In genomic region chr12:51234533-51234932, GRCh38 we compare ENCODE assay signal across 22 cellular contexts.
"Had no signal": no experiment of that assay in that cellular context is flagged by ENCODE, and none has a peak within 500 bp of the region (broad histone marks: within the 10 kb centered on the region; RNA-seq: fewer than 3 reads in every experiment).

No MANE protein-coding gene starts in this region.

- H3K9me3 Mint-ChIP-seq: IgD-negative memory B cell had no signal

- ATAC-seq: Panc1, PC-3 had no signal

- DNase-seq: KBM-7, MV-4-11, NCI-H1048, NCI-H1105, NCI-H1417, NCI-H1436 treated with DMSO at 0.1 percent for 48 hours, NCI-H1694, NCI-H187 treated with DMSO at 0.1 percent for 48 hours, NCI-H2029 treated with DMSO at 0.1 percent for 48 hours, NCI-H2171 treated with DMSO at 0.1 percent for 48 hours, NCI-H345, NCI-H446 treated with DMSO at 0.1 percent for 48 hours, NCI-H510A treated with DMSO at 0.1 percent for 48 hours, NCI-H526, NCI-H82, PC-3, SHP77 had no signal

- H3K27ac ChIP-seq: HL-60, RWPE1 had no signal

- FAIRE-seq: HTR-8/SVneo had no signal
